ENCODE assay signal across 1 cellular context in the genomic region with DNA sequence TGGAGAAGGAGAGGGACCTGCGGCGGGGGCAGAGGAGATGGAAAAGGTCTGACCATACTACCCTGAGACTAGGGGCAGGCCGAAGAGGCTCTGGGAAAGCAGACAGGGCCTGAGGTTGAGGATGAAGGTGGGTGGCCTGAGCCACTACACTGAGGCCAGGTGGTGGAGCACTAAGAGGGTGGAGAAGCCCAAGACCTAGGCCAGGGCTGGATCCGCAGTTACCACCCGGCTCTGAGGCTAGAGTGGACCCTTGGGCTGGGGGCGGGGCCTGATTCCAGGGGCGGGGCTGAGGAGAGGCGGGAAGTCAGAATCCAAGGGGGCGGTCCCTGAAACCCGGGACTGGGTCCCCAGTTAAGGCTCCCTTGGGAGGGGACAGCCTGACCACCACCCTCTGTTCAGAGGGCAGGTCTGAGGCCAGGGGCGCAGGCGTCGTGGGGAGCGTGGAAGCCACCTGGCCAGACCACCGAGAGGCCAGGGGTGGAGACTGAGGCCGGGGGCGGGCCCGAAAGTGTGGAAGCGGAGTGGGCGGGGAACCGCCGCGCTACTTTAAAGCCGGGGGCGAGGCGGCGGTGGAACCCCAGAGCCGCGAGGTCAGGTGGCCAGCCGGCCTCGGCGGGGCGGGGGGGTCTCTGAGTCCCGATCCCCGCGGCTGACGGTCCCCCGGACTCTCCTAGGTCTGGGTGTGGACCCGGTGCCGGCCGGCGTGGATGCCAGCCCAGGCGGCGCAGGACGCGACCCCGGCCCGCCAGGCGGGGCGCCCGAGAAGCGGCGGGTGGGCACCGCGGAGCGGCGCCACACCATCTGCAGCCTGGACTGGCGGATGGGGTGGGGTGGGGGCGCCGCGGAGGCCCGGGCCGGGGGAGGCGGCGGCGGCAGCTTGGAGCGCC.
TF ChIP-seq lines count a peak whose summit lies in the region.

No MANE protein-coding gene starts in this region.

TF ChIP-seq in HepG2, 621 proteins besides CTCF, POLR2A, EP300 and RAD21 (continued from another document and continues in another):
- TF ChIP-seq, protein P1, sequence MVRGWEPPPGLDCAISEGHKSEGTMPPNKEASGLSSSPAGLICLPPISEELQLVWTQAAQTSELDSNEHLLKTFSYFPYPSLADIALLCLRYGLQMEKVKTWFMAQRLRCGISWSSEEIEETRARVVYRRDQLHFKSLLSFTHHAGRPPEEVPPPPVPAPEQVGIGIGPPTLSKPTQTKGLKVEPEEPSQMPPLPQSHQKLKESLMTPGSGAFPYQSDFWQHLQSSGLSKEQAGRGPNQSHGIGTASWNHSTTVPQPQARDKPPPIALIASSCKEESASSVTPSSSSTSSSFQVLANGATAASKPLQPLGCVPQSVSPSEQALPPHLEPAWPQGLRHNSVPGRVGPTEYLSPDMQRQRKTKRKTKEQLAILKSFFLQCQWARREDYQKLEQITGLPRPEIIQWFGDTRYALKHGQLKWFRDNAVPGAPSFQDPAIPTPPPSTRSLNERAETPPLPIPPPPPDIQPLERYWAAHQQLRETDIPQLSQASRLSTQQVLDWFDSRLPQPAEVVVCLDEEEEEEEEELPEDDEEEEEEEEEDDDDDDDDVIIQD (CRISPR knock-in tag; IDR thresholded peaks at IDR 0.05; ENCODE audit: low read depth), result no peak
- TF ChIP-seq SCMH1 (CRISPR knock-in tag; IDR thresholded peaks at IDR 0.05; ENCODE audit: borderline replicate concordance) (no peak), ZBTB1 (CRISPR knock-in tag; IDR thresholded peaks at IDR 0.05; ENCODE audit: borderline replicate concordance) (no peak), BRCA1 (CRISPR knock-in tag; IDR thresholded peaks at IDR 0.05) (no peak), ZFP1 (CRISPR knock-in tag; IDR thresholded peaks at IDR 0.05) (no peak), ZNF333 (CRISPR knock-in tag; IDR thresholded peaks at IDR 0.05; ENCODE audit: borderline replicate concordance) (no peak), ZNF703 (CRISPR knock-in tag; IDR thresholded peaks at IDR 0.05; ENCODE audit: borderline replicate concordance) (0 out of 2 replicates have a peak, but pooled peaks have one; percentile 43), BRD4 (CRISPR knock-in tag; IDR thresholded peaks at IDR 0.05) (no peak), RARA (CRISPR knock-in tag; IDR thresholded peaks at IDR 0.05) (no peak), ZZZ3 (CRISPR knock-in tag; IDR thresholded peaks at IDR 0.05; ENCODE audit: borderline replicate concordance) (no peak), ZNF713 (CRISPR knock-in tag; IDR thresholded peaks at IDR 0.05) (no peak), ZFP36L2 (CRISPR knock-in tag; IDR thresholded peaks at IDR 0.05) (no peak), ZBTB20 (CRISPR knock-in tag; IDR thresholded peaks at IDR 0.05; ENCODE audit: borderline replicate concordance, low read depth) (0 out of 2 replicates have a peak, but pooled peaks have one; percentile 35), MAF1 (CRISPR knock-in tag; IDR thresholded peaks at IDR 0.05; ENCODE audit: borderline replicate concordance) (no peak), HNRNPL (IDR thresholded peaks at IDR 0.05; ENCODE audit: low read depth, low read length) (0 out of 2 replicates have a peak, but pooled peaks have one; percentile 29), TMF1 (CRISPR knock-in tag; IDR thresholded peaks at IDR 0.05; ENCODE audit: low read depth) (peak; percentile 74; the same call in 1 of the 2 replicates), ZNF839 (CRISPR knock-in tag; IDR thresholded peaks at IDR 0.05; ENCODE audit: borderline replicate concordance) (no peak), WIZ (CRISPR knock-in tag; IDR thresholded peaks at IDR 0.05) (no peak), ZNF251 (CRISPR knock-in tag; IDR thresholded peaks at IDR 0.05) (0 out of 2 replicates have a peak, but pooled peaks have one; percentile 28), NFRKB (IDR thresholded peaks at IDR 0.05) (no peak), PPARG (CRISPR knock-in tag; conservative IDR thresholded peaks at IDR 0.05) (no peak), CHD4 (IDR thresholded peaks at IDR 0.05; ENCODE audit: borderline replicate concordance, low read length) (no peak), ZNF543 (CRISPR knock-in tag; IDR thresholded peaks at IDR 0.05) (peak; percentile 55; the same call in 1 of the 2 replicates), ZFAT (CRISPR knock-in tag; conservative IDR thresholded peaks at IDR 0.05) (no peak)
- TF ChIP-seq, protein P2, sequence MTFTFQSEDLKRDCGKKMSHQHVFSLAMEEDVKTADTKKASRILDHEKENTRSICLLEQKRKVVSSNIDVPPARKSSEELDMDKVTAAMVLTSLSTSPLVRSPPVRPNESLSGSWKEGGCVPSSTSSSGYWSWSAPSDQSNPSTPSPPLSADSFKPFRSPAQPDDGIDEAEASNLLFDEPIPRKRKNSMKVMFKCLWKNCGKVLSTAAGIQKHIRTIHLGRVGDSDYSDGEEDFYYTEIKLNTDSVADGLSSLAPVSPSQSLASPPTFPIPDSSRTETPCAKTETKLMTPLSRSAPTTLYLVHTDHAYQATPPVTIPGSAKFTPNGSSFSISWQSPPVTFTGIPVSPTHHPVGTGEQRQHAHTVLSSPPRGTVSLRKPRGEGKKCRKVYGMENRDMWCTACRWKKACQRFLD (CRISPR knock-in tag; IDR thresholded peaks at IDR 0.05; ENCODE audit: borderline replicate concordance), result 0 out of 2 replicates have a peak, but pooled peaks have one; percentile 48
- TF ChIP-seq, protein P3, sequence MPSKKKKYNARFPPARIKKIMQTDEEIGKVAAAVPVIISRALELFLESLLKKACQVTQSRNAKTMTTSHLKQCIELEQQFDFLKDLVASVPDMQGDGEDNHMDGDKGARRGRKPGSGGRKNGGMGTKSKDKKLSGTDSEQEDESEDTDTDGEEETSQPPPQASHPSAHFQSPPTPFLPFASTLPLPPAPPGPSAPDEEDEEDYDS (CRISPR knock-in tag; IDR thresholded peaks at IDR 0.05), result peak; percentile 75
- TF ChIP-seq, protein P4, sequence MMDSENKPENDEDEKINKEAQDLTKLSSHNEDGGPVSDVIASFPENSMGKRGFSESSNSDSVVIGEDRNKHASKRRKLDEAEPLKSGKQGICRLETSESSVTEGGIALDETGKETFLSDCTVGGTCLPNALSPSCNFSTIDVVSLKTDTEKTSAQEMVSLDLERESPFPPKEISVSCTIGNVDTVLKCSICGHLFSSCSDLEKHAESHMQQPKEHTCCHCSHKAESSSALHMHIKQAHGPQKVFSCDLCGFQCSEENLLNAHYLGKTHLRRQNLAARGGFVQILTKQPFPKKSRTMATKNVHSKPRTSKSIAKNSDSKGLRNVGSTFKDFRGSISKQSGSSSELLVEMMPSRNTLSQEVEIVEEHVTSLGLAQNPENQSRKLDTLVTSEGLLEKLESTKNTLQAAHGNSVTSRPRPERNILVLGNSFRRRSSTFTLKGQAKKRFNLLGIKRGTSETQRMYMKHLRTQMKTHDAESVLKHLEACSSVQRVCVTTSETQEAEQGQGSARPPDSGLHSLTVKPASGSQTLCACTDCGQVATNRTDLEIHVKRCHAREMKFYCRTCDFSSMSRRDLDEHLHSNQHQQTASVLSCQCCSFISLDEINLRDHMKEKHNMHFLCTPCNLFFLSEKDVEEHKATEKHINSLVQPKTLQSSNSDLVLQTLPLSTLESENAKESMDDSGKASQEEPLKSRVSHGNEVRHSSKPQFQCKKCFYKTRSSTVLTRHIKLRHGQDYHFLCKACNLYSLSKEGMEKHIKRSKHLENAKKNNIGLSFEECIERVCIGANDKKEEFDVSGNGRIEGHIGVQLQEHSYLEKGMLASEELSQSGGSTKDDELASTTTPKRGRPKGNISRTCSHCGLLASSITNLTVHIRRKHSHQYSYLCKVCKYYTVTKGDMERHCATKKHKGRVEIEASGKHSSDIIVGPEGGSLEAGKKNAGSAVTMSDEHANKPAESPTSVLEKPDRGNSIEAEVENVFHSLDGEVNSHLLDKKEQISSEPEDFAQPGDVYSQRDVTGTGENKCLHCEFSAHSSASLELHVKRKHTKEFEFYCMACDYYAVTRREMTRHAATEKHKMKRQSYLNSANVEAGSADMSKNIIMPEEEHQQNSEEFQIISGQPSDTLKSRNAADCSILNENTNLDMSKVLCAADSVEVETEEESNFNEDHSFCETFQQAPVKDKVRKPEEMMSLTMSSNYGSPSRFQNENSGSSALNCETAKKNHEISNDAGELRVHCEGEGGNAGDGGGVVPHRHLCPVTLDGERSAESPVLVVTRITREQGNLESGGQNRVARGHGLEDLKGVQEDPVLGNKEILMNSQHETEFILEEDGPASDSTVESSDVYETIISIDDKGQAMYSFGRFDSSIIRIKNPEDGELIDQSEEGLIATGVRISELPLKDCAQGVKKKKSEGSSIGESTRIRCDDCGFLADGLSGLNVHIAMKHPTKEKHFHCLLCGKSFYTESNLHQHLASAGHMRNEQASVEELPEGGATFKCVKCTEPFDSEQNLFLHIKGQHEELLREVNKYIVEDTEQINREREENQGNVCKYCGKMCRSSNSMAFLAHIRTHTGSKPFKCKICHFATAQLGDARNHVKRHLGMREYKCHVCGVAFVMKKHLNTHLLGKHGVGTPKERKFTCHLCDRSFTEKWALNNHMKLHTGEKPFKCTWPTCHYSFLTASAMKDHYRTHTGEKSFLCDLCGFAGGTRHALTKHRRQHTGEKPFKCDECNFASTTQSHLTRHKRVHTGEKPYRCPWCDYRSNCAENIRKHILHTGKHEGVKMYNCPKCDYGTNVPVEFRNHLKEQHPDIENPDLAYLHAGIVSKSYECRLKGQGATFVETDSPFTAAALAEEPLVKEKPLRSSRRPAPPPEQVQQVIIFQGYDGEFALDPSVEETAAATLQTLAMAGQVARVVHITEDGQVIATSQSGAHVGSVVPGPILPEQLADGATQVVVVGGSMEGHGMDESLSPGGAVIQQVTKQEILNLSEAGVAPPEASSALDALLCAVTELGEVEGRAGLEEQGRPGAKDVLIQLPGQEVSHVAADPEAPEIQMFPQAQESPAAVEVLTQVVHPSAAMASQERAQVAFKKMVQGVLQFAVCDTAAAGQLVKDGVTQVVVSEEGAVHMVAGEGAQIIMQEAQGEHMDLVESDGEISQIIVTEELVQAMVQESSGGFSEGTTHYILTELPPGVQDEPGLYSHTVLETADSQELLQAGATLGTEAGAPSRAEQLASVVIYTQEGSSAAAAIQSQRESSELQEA (CRISPR knock-in tag; IDR thresholded peaks at IDR 0.05; ENCODE audit: not compliant biosample characterization), result no peak
- TF ChIP-seq, protein P5, sequence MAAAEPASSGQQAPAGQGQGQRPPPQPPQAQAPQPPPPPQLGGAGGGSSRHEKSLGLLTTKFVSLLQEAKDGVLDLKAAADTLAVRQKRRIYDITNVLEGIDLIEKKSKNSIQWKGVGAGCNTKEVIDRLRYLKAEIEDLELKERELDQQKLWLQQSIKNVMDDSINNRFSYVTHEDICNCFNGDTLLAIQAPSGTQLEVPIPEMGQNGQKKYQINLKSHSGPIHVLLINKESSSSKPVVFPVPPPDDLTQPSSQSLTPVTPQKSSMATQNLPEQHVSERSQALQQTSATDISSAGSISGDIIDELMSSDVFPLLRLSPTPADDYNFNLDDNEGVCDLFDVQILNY (CRISPR knock-in tag; conservative IDR thresholded peaks at IDR 0.05), result 0 out of 2 replicates have a peak, but pooled peaks have one; percentile 60
- TF ChIP-seq, protein P6, sequence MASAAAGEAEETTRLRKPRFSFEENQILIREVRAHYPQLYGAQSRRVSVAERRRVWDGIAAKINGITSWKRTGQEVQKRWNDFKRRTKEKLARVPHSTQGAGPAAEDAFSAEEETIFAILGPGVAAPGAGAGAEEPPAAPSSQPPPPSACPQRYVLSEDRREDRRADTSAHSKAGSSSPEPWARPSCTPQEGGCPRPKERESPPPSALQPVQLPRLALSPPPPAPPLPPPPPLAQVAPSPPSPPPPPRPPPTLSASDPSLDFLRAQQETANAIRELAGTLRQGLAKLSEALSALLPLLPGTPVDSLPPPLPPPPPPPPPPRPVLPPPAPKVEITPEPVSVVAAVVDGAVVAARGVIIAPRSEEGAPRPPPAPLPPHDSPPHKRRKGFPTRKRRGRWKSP (CRISPR knock-in tag; IDR thresholded peaks at IDR 0.05), result no peak; the same call in 1 of the 2 replicates
- TF ChIP-seq, protein P7, sequence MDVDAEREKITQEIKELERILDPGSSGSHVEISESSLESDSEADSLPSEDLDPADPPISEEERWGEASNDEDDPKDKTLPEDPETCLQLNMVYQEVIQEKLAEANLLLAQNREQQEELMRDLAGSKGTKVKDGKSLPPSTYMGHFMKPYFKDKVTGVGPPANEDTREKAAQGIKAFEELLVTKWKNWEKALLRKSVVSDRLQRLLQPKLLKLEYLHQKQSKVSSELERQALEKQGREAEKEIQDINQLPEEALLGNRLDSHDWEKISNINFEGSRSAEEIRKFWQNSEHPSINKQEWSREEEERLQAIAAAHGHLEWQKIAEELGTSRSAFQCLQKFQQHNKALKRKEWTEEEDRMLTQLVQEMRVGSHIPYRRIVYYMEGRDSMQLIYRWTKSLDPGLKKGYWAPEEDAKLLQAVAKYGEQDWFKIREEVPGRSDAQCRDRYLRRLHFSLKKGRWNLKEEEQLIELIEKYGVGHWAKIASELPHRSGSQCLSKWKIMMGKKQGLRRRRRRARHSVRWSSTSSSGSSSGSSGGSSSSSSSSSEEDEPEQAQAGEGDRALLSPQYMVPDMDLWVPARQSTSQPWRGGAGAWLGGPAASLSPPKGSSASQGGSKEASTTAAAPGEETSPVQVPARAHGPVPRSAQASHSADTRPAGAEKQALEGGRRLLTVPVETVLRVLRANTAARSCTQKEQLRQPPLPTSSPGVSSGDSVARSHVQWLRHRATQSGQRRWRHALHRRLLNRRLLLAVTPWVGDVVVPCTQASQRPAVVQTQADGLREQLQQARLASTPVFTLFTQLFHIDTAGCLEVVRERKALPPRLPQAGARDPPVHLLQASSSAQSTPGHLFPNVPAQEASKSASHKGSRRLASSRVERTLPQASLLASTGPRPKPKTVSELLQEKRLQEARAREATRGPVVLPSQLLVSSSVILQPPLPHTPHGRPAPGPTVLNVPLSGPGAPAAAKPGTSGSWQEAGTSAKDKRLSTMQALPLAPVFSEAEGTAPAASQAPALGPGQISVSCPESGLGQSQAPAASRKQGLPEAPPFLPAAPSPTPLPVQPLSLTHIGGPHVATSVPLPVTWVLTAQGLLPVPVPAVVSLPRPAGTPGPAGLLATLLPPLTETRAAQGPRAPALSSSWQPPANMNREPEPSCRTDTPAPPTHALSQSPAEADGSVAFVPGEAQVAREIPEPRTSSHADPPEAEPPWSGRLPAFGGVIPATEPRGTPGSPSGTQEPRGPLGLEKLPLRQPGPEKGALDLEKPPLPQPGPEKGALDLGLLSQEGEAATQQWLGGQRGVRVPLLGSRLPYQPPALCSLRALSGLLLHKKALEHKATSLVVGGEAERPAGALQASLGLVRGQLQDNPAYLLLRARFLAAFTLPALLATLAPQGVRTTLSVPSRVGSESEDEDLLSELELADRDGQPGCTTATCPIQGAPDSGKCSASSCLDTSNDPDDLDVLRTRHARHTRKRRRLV (CRISPR knock-in tag; IDR thresholded peaks at IDR 0.05), result no peak
- TF ChIP-seq, protein P8, sequence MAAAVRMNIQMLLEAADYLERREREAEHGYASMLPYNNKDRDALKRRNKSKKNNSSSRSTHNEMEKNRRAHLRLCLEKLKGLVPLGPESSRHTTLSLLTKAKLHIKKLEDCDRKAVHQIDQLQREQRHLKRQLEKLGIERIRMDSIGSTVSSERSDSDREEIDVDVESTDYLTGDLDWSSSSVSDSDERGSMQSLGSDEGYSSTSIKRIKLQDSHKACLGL (CRISPR knock-in tag; IDR thresholded peaks at IDR 0.05), result no peak; the same call in 1 of the 2 replicates
- TF ChIP-seq, protein P9, sequence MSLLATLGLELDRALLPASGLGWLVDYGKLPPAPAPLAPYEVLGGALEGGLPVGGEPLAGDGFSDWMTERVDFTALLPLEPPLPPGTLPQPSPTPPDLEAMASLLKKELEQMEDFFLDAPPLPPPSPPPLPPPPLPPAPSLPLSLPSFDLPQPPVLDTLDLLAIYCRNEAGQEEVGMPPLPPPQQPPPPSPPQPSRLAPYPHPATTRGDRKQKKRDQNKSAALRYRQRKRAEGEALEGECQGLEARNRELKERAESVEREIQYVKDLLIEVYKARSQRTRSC (CRISPR knock-in tag; IDR thresholded peaks at IDR 0.05; ENCODE audit: low read depth), result no peak
